In the genomic region with DNA sequence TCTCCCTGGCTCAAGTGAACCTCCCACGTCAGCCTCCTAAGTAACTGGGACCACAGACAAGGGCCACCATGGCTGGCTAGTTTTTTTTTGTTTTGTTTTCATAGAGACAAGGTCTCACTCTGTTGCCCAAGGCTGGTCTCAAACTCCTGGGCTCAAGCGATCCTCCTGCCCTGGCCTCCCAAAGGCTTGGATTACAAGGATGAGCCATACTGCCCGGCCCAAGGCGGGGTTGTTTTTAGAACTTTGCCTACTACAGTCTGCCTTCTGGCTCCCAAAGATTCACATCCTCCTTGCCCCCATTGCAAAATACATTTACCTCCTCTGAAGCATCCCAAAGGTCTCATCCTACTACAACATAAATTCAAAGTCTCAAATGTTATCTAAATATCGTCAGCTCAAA, we compare ENCODE assay signal across 1 cellular context.
TF ChIP-seq lines count a peak whose summit lies in the region.

No MANE protein-coding gene starts in this region.

TF ChIP-seq in HepG2, 621 proteins besides CTCF, POLR2A, EP300 and RAD21 (continued from another document):
- 0 out of 2 replicates have a peak, but pooled peaks have one; percentile 9 for TF ChIP-seq ZNF770 (CRISPR knock-in tag; IDR thresholded peaks at IDR 0.05)
